ENCODE assay signal across 25 cellular contexts in genomic region chr1:95048332-95048731, GRCh38.
"Had no signal": no experiment of that assay in that cellular context is flagged by ENCODE, and none has a peak within 500 bp of the region (broad histone marks: within the 10 kb centered on the region; RNA-seq: fewer than 3 reads in every experiment).

No MANE protein-coding gene starts in this region.

- H3K4me1 ChIP-seq: heart left ventricle, psoas muscle, upper lobe of right lung, uterus had no signal

- H3K9me3 Mint-ChIP-seq: effector memory CD8-positive, alpha-beta T cell; natural killer cell; stimulated activated naive B cell treated with anti-CD40 and anti-IgM and Interleukin-4, amounts not matched to agents 10 μg/mL and 1 μg/mL and 100 μg/mL, for 72 hours; stimulated activated naive CD8-positive, alpha-beta T cell treated with anti-CD3 and anti-CD28 coated beads, Interleukin-15, Interleukin-2, amounts not matched to agents 100 ng/mL and 50 ng/mL, for 24 hours had no signal

- ATAC-seq: effector memory CD8-positive, alpha-beta T cell; gastroesophageal sphincter; heart left ventricle; left cardiac atrium; natural killer cell; psoas muscle; right cardiac atrium; stimulated activated naive B cell treated with anti-CD40 and anti-IgM and Interleukin-4, amounts not matched to agents 10 μg/mL and 1 μg/mL and 100 μg/mL, for 72 hours; upper lobe of right lung had no signal

- H3K4me1 Mint-ChIP-seq: natural killer cell; stimulated activated naive B cell treated with anti-CD40 and anti-IgM and Interleukin-4, amounts not matched to agents 10 μg/mL and 1 μg/mL and 100 μg/mL, for 72 hours had no signal

- H3K27me3 ChIP-seq: esophagus squamous epithelium, gastroesophageal sphincter, heart left ventricle, hepatocyte, ovary, spleen, tibial nerve, upper lobe of right lung, uterus had no signal

- H3K36me3 ChIP-seq: esophagus squamous epithelium, gastroesophageal sphincter, heart left ventricle, ovary, spleen, thoracic aorta, tibial nerve, upper lobe of right lung, uterus had no signal

- H3K4me3 ChIP-seq: esophagus squamous epithelium, gastroesophageal sphincter, heart left ventricle, hepatocyte, ovary, psoas muscle, skin epidermis, spleen, thoracic aorta, tibial nerve, upper lobe of right lung, uterus had no signal

- H3K9me3 ChIP-seq: esophagus squamous epithelium, gastroesophageal sphincter, heart left ventricle, ovary, psoas muscle, spleen, thoracic aorta, tibial nerve, upper lobe of right lung, uterus had no signal

- H3K27ac Mint-ChIP-seq: effector memory CD8-positive, alpha-beta T cell; natural killer cell; stimulated activated naive B cell treated with anti-CD40 and anti-IgM and Interleukin-4, amounts not matched to agents 10 μg/mL and 1 μg/mL and 100 μg/mL, for 72 hours; stimulated activated naive CD8-positive, alpha-beta T cell treated with anti-CD3 and anti-CD28 coated beads, Interleukin-15, Interleukin-2, amounts not matched to agents 100 ng/mL and 50 ng/mL, for 24 hours had no signal

- H2AFZ ChIP-seq: hepatocyte had no signal

- DNase-seq: cerebellar nuclear complex; cortex of kidney; effector memory CD8-positive, alpha-beta T cell; erythroblast; esophagus squamous epithelium; foreskin fibroblast; heart left ventricle; left cardiac atrium; natural killer cell; occipital lobe; ovary; posterior cingulate gyrus; psoas muscle; right cardiac atrium; spleen; stimulated activated CD4-positive, alpha-beta T cell treated with anti-CD3 and anti-CD28 coated beads, Interleukin-2, amount 100 ng/mL, for 48 hours; stimulated activated naive B cell treated with anti-CD40 and anti-IgM and Interleukin-4, amounts not matched to agents 10 μg/mL and 1 μg/mL and 100 μg/mL, for 72 hours; upper lobe of right lung; uterus had no signal

- H3K27ac ChIP-seq: esophagus squamous epithelium, gastroesophageal sphincter, heart left ventricle, hepatocyte, ovary, psoas muscle, skin epidermis, spleen, thoracic aorta, tibial nerve, upper lobe of right lung, uterus had no signal

- H3K36me3 Mint-ChIP-seq: natural killer cell; stimulated activated naive B cell treated with anti-CD40 and anti-IgM and Interleukin-4, amounts not matched to agents 10 μg/mL and 1 μg/mL and 100 μg/mL, for 72 hours had no signal

- H3K4me3 Mint-ChIP-seq: effector memory CD8-positive, alpha-beta T cell; natural killer cell; stimulated activated naive B cell treated with anti-CD40 and anti-IgM and Interleukin-4, amounts not matched to agents 10 μg/mL and 1 μg/mL and 100 μg/mL, for 72 hours; stimulated activated naive CD8-positive, alpha-beta T cell treated with anti-CD3 and anti-CD28 coated beads, Interleukin-15, Interleukin-2, amounts not matched to agents 100 ng/mL and 50 ng/mL, for 24 hours had no signal

- H3K4me2 ChIP-seq: hepatocyte had no signal

- H3K27me3 Mint-ChIP-seq: effector memory CD8-positive, alpha-beta T cell; stimulated activated naive B cell treated with anti-CD40 and anti-IgM and Interleukin-4, amounts not matched to agents 10 μg/mL and 1 μg/mL and 100 μg/mL, for 72 hours; stimulated activated naive CD8-positive, alpha-beta T cell treated with anti-CD3 and anti-CD28 coated beads, Interleukin-15, Interleukin-2, amounts not matched to agents 100 ng/mL and 50 ng/mL, for 24 hours had no signal
